20 cellular contexts compared by ENCODE assay signal in the genomic region with DNA sequence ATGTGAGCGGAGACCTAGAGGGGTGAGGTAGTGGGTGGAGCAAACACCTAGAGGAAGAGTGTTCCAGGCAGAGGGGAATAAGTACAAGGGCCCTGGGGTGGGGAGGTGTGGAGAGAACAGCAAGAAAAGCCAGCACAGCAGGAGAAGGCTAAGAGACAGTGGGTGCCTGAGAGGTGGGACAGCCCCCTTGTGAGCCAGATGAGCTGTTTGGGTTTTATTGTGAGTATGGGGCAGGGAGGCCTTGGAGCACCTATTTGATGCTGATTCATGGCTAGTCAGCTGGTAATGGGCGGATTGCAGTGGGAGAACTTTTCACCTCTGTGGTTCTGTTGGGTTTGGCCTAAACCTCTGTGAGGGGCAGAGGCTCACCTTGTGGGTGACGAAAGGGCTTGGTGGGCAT.
DNase-seq lines count a peak whose midpoint lies in the region; ATAC-seq lines count a peak whose summit lies in the region.
"Had no signal": no experiment of that assay in that cellular context is flagged by ENCODE, and none has a peak within 500 bp of the region (broad histone marks: within the 10 kb centered on the region; RNA-seq: fewer than 3 reads in every experiment).

No MANE protein-coding gene starts in this region.

- H3K27ac Mint-ChIP-seq in activated naive CD4-positive, alpha-beta T cell treated with anti-CD3 and anti-CD28 coated beads for 36 hours: no peak overlapping the region
- peak overlapping the region; percentile 77 for H3K27ac Mint-ChIP-seq in activated T-helper 17 cell treated with anti-CD3 and anti-CD28 coated beads, Interleukin-2, amount 50 U/mL, for 72 hours
- peak overlapping the region; percentile 80 for H3K27ac Mint-ChIP-seq in stimulated activated effector memory CD8-positive, alpha-beta T cell treated with anti-CD3 and anti-CD28 coated beads, Interleukin-12 subunit alpha, Interleukin-12 subunit beta, amount 100 ng/mL, for 72 hours

- peaks cover 9% of the 10 kb centered on the region for H3K4me1 Mint-ChIP-seq in activated naive CD4-positive, alpha-beta T cell treated with anti-CD3 and anti-CD28 coated beads for 36 hours (ENCODE audit: low read depth)
- H3K4me1 Mint-ChIP-seq in activated T-helper 17 cell treated with anti-CD3 and anti-CD28 coated beads, Interleukin-2, amount 50 U/mL, for 72 hours: peaks cover 24% of the 10 kb centered on the region
- peaks cover 19% of the 10 kb centered on the region for H3K4me1 Mint-ChIP-seq in stimulated activated effector memory CD8-positive, alpha-beta T cell treated with anti-CD3 and anti-CD28 coated beads, Interleukin-12 subunit alpha, Interleukin-12 subunit beta, amount 100 ng/mL, for 72 hours

- peak; percentile 82 for ATAC-seq in activated T-helper 17 cell treated with anti-CD3 and anti-CD28 coated beads, Interleukin-2, amount 50 U/mL, for 72 hours (replicated peaks)
- ATAC-seq in stimulated activated effector memory CD8-positive, alpha-beta T cell treated with anti-CD3 and anti-CD28 coated beads, Interleukin-12 subunit alpha, Interleukin-12 subunit beta, amount 100 ng/mL, for 72 hours: peak; percentile 60
- no peak for ATAC-seq in left cardiac atrium
- no peak for ATAC-seq in GM19023 (IDR thresholded peaks at IDR 0.05; ENCODE audit: unreplicated experiment)

- intact Hi-C loops in activated naive CD4-positive, alpha-beta T cell treated with anti-CD3 and anti-CD28 coated beads for 36 hours (cut with micrococcal nuclease): no loop called here
- intact Hi-C loops in left cardiac atrium (cut with DNase I): no loop called here

- CTCF ChIA-PET in activated naive CD4-positive, alpha-beta T cell treated with anti-CD3 and anti-CD28 coated beads for 36 hours (lab: Charles Lee): no interaction called here

- no peaks in the 10 kb centered on the region for H3K9me3 Mint-ChIP-seq in activated naive CD4-positive, alpha-beta T cell treated with anti-CD3 and anti-CD28 coated beads for 36 hours
- no peaks in the 10 kb centered on the region for H3K9me3 Mint-ChIP-seq in activated T-helper 17 cell treated with anti-CD3 and anti-CD28 coated beads, Interleukin-2, amount 50 U/mL, for 72 hours
- H3K9me3 Mint-ChIP-seq in stimulated activated effector memory CD8-positive, alpha-beta T cell treated with anti-CD3 and anti-CD28 coated beads, Interleukin-12 subunit alpha, Interleukin-12 subunit beta, amount 100 ng/mL, for 72 hours: no peaks in the 10 kb centered on the region

- peak; percentile 26 for DNase-seq in activated naive CD4-positive, alpha-beta T cell treated with anti-CD3 and anti-CD28 coated beads for 36 hours
- no peak for DNase-seq in activated naive CD4-positive, alpha-beta T cell treated with anti-CD3 and anti-CD28 coated beads, Interleukin-2, amount 50 U/mL, for 16 hours
- DNase-seq in NCI-H226 (peak; percentile 23), left cardiac atrium (no peak), NCI-H1436 treated with DMSO at 0.1 percent for 48 hours (lab: John Stamatoyannopoulos, UW) (no peak)
- no peak for DNase-seq in stimulated activated effector memory CD8-positive, alpha-beta T cell treated with anti-CD3 and anti-CD28 coated beads, Interleukin-12 subunit alpha, Interleukin-12 subunit beta, amount 100 ng/mL, for 72 hours (ENCODE audit: low spot score in 2 of 2)
- DNase-seq: activated CD8-positive, alpha-beta memory T cell treated with anti-CD3 and anti-CD28 coated beads, Interleukin-2, amount 50 U/mL, for 4 hours; activated naive CD4-positive, alpha-beta T cell; DMS79 treated with DMSO at 0.1 percent for 48 hours; effector memory CD4-positive, alpha-beta T cell; left ventricle myocardium inferior; NCI-H1048; NCI-H2029; NCI-H510A treated with DMSO at 0.1 percent for 48 hours; Right ventricle myocardium superior; stimulated activated CD8-positive, alpha-beta memory T cell treated with anti-CD3 and anti-CD28 coated beads, Interleukin-4, amount 100 ng/mL, for 48 hours; SW 1271; testis had no signal

- no peaks in the 10 kb centered on the region for H3K27me3 Mint-ChIP-seq in activated naive CD4-positive, alpha-beta T cell treated with anti-CD3 and anti-CD28 coated beads for 36 hours (ENCODE audit: low read depth)
- H3K27me3 Mint-ChIP-seq in activated T-helper 17 cell treated with anti-CD3 and anti-CD28 coated beads, Interleukin-2, amount 50 U/mL, for 72 hours: no peaks in the 10 kb centered on the region

- H3K4me3 Mint-ChIP-seq in activated naive CD4-positive, alpha-beta T cell treated with anti-CD3 and anti-CD28 coated beads for 36 hours: no peak overlapping the region
- H3K4me3 Mint-ChIP-seq in activated T-helper 17 cell treated with anti-CD3 and anti-CD28 coated beads, Interleukin-2, amount 50 U/mL, for 72 hours: no peak overlapping the region
- no peak overlapping the region for H3K4me3 Mint-ChIP-seq in stimulated activated effector memory CD8-positive, alpha-beta T cell treated with anti-CD3 and anti-CD28 coated beads, Interleukin-12 subunit alpha, Interleukin-12 subunit beta, amount 100 ng/mL, for 72 hours

- peaks cover 40% of the 10 kb centered on the region for H3K36me3 Mint-ChIP-seq in activated naive CD4-positive, alpha-beta T cell treated with anti-CD3 and anti-CD28 coated beads for 36 hours (ENCODE audit: low read depth)
- H3K36me3 Mint-ChIP-seq in activated T-helper 17 cell treated with anti-CD3 and anti-CD28 coated beads, Interleukin-2, amount 50 U/mL, for 72 hours (ENCODE audit: low read depth): peaks cover 98% of the 10 kb centered on the region
- H3K36me3 Mint-ChIP-seq in stimulated activated effector memory CD8-positive, alpha-beta T cell treated with anti-CD3 and anti-CD28 coated beads, Interleukin-12 subunit alpha, Interleukin-12 subunit beta, amount 100 ng/mL, for 72 hours: peaks cover 96% of the 10 kb centered on the region

Comparison
In these comparisons a context has a peak if more than half of its experiments do, and no peak if none do; other contexts are left out.
1. DNase-seq: peak in activated naive CD4-positive, alpha-beta T cell treated with anti-CD3 and anti-CD28 coated beads for 36 hours (single experiment) and NCI-H226 (single experiment); none in activated naive CD4-positive, alpha-beta T cell treated with anti-CD3 and anti-CD28 coated beads, Interleukin-2, amount 50 U/mL, for 16 hours (single experiment), stimulated activated effector memory CD8-positive, alpha-beta T cell treated with anti-CD3 and anti-CD28 coated beads, Interleukin-12 subunit alpha, Interleukin-12 subunit beta, amount 100 ng/mL, for 72 hours (0 of 2), left cardiac atrium (single experiment) and NCI-H1436 treated with DMSO at 0.1 percent for 48 hours (single experiment).
2. ATAC-seq: peak in activated T-helper 17 cell treated with anti-CD3 and anti-CD28 coated beads, Interleukin-2, amount 50 U/mL, for 72 hours (single experiment) and stimulated activated effector memory CD8-positive, alpha-beta T cell treated with anti-CD3 and anti-CD28 coated beads, Interleukin-12 subunit alpha, Interleukin-12 subunit beta, amount 100 ng/mL, for 72 hours (single experiment); none in left cardiac atrium (0 of 2) and GM19023 (single experiment).